In genomic region chr9:31137850-31138160, GRCh38 we compare ENCODE assay signal across 30 cellular contexts.
DNase-seq lines count a peak whose midpoint lies in the region; TF ChIP-seq lines count a peak whose summit lies in the region.
"Had no signal": no experiment of that assay in that cellular context is flagged by ENCODE, and none has a peak within 500 bp of the region (broad histone marks: within the 10 kb centered on the region; RNA-seq: fewer than 3 reads in every experiment).

No MANE protein-coding gene starts in this region.

- CTCF ChIA-PET in activated CD4-positive, alpha-beta T cell treated with anti-CD3 and anti-CD28 coated beads, Interleukin-2, amount 10 ng/mL, durations not matched to agents 7 days and 5 days (lab: Charles Lee) = no interaction called here

- no peaks in the 10 kb centered on the region for H3K27me3 ChIP-seq in ACC112 (ENCODE audit: insufficient read depth, low read length)
- H3K27me3 ChIP-seq: body of pancreas, vagina had no signal

- DNase-seq in M059J (ENCODE audit: low read depth) (peak; percentile 48), choroid plexus epithelial cell (ENCODE audit: low read depth) (peak; percentile 54), kidney tubule cell (ENCODE audit: low spot score) (peak; percentile 77), nephron progenitor cell (no peak), SHP77 treated with DMSO at 0.1 percent for 48 hours (lab: John Stamatoyannopoulos, UW) (no peak), HUDEP-2 (lab: John Stamatoyannopoulos, UW; ENCODE audit: unreplicated experiment in 76 of 76) (no peak)
- no peak for DNase-seq in activated CD4-positive, alpha-beta T cell treated with anti-CD3 and anti-CD28 coated beads, Interleukin-2, amount 10 ng/mL, durations not matched to agents 7 days and 5 days
- DNase-seq: activated CD8-positive, alpha-beta T cell treated with anti-CD3 and anti-CD28 coated beads for 36 hours; activated effector memory CD4-positive, alpha-beta T cell treated with anti-CD3 and anti-CD28 coated beads, Interleukin-2, amount 50 U/mL, for 16 hours; C1 segment of cervical spinal cord; Caco-2; effector memory CD4-positive, alpha-beta T cell; glutamatergic neuron; H9; left cardiac atrium; naive B cell; NCI-H2081; NCI-H446; nucleus accumbens; retina; Right ventricle myocardium superior; stimulated activated CD4-positive, alpha-beta T cell treated with anti-CD3 and anti-CD28 coated beads, Interleukin-12 subunit alpha, Interleukin-12 subunit beta, amount 100 ng/mL, for 4 hours; stimulated activated CD4-positive, alpha-beta T cell treated with anti-CD3 and anti-CD28 coated beads, Interleukin-4, amount 100 ng/mL, for 24 hours; stimulated activated naive B cell treated with anti-CD40 and anti-IgM and Interleukin-4, amounts not matched to agents 10 μg/mL and 1 μg/mL and 100 μg/mL, for 72 hours had no signal

- H3K4me3 ChIP-seq in ACC112 (ENCODE audit: low read depth, low read length) (no peak overlapping the region), choroid plexus epithelial cell (ENCODE audit: low read depth, low read length) (no peak overlapping the region)
- H3K4me3 ChIP-seq: body of pancreas, GM12878, thoracic aorta, vagina had no signal

- no peak overlapping the region for H2AFZ ChIP-seq in ACC112 (ENCODE audit: low read length, unreplicated experiment)

- peaks cover 10% of the 10 kb centered on the region for H3K4me1 ChIP-seq in ACC112 (ENCODE audit: control insufficient read depth, insufficient read depth, low read length, unreplicated experiment)
- H3K4me1 ChIP-seq: Caco-2, vagina had no signal

- H3K79me2 ChIP-seq in ACC112 (ENCODE audit: control insufficient read depth, insufficient read depth, low read length, unreplicated experiment) = no peaks in the 10 kb centered on the region

- H3K36me3 Mint-ChIP-seq in nephron progenitor cell (ENCODE audit: low read depth) = no peaks in the 10 kb centered on the region
- H3K36me3 Mint-ChIP-seq in activated CD4-positive, alpha-beta T cell treated with anti-CD3 and anti-CD28 coated beads, Interleukin-2, amount 10 ng/mL, durations not matched to agents 7 days and 5 days (ENCODE audit: low read depth) = no peaks in the 10 kb centered on the region
- H3K36me3 Mint-ChIP-seq: IgD-negative memory B cell; naive B cell; stimulated activated naive B cell treated with anti-CD40 and anti-IgM and Interleukin-4, amounts not matched to agents 10 μg/mL and 1 μg/mL and 100 μg/mL, for 72 hours had no signal

- no peak overlapping the region for H3K4me3 Mint-ChIP-seq in nephron progenitor cell
- H3K4me3 Mint-ChIP-seq in activated CD4-positive, alpha-beta T cell treated with anti-CD3 and anti-CD28 coated beads, Interleukin-2, amount 10 ng/mL, durations not matched to agents 7 days and 5 days = no peak overlapping the region
- H3K4me3 Mint-ChIP-seq: activated CD8-positive, alpha-beta T cell treated with anti-CD3 and anti-CD28 coated beads for 36 hours; H9; IgD-negative memory B cell; naive B cell; stimulated activated naive B cell treated with anti-CD40 and anti-IgM and Interleukin-4, amounts not matched to agents 10 μg/mL and 1 μg/mL and 100 μg/mL, for 72 hours had no signal

- H3K27ac Mint-ChIP-seq in nephron progenitor cell = no peak overlapping the region
- H3K27ac Mint-ChIP-seq in activated CD4-positive, alpha-beta T cell treated with anti-CD3 and anti-CD28 coated beads, Interleukin-2, amount 10 ng/mL, durations not matched to agents 7 days and 5 days = no peak overlapping the region
- H3K27ac Mint-ChIP-seq: activated CD8-positive, alpha-beta T cell treated with anti-CD3 and anti-CD28 coated beads for 36 hours; H9; IgD-negative memory B cell; naive B cell; stimulated activated naive B cell treated with anti-CD40 and anti-IgM and Interleukin-4, amounts not matched to agents 10 μg/mL and 1 μg/mL and 100 μg/mL, for 72 hours had no signal

- peak overlapping the region; percentile 60 for H3K27ac ChIP-seq in ACC112 (ENCODE audit: low read depth, low read length)
- H3K27ac ChIP-seq: body of pancreas, thoracic aorta, vagina had no signal

- no peak for TF ChIP-seq CTCF in choroid plexus epithelial cell (conservative IDR thresholded peaks at IDR 0.05; ENCODE audit: low read depth, low read length)
- TF ChIP-seq CTCF in nephron progenitor cell (IDR thresholded peaks at IDR 0.05) = no peak

- no peaks in the 10 kb centered on the region for H3K27me3 Mint-ChIP-seq in nephron progenitor cell (ENCODE audit: low read depth, poor library complexity)
- H3K27me3 Mint-ChIP-seq in activated CD4-positive, alpha-beta T cell treated with anti-CD3 and anti-CD28 coated beads, Interleukin-2, amount 10 ng/mL, durations not matched to agents 7 days and 5 days = no peaks in the 10 kb centered on the region
- H3K27me3 Mint-ChIP-seq: activated CD8-positive, alpha-beta T cell treated with anti-CD3 and anti-CD28 coated beads for 36 hours; IgD-negative memory B cell had no signal

- no peaks in the 10 kb centered on the region for H3K9me3 Mint-ChIP-seq in nephron progenitor cell
- H3K9me3 Mint-ChIP-seq in activated CD4-positive, alpha-beta T cell treated with anti-CD3 and anti-CD28 coated beads, Interleukin-2, amount 10 ng/mL, durations not matched to agents 7 days and 5 days = peaks cover 2% of the 10 kb centered on the region
- H3K9me3 Mint-ChIP-seq: activated CD8-positive, alpha-beta T cell treated with anti-CD3 and anti-CD28 coated beads for 36 hours; IgD-negative memory B cell; naive B cell; stimulated activated naive B cell treated with anti-CD40 and anti-IgM and Interleukin-4, amounts not matched to agents 10 μg/mL and 1 μg/mL and 100 μg/mL, for 72 hours had no signal

- H3K4me1 Mint-ChIP-seq in nephron progenitor cell = no peaks in the 10 kb centered on the region
- H3K4me1 Mint-ChIP-seq in activated CD4-positive, alpha-beta T cell treated with anti-CD3 and anti-CD28 coated beads, Interleukin-2, amount 10 ng/mL, durations not matched to agents 7 days and 5 days = no peaks in the 10 kb centered on the region
- H3K4me1 Mint-ChIP-seq: H9; IgD-negative memory B cell; naive B cell; stimulated activated naive B cell treated with anti-CD40 and anti-IgM and Interleukin-4, amounts not matched to agents 10 μg/mL and 1 μg/mL and 100 μg/mL, for 72 hours had no signal

- POLR2A ChIA-PET in activated CD4-positive, alpha-beta T cell treated with anti-CD3 and anti-CD28 coated beads, Interleukin-2, amount 10 ng/mL, durations not matched to agents 7 days and 5 days (lab: Charles Lee) = no interaction called here

- H3K36me3 ChIP-seq in ACC112 (ENCODE audit: insufficient read depth, low read length) = no peaks in the 10 kb centered on the region
- H3K36me3 ChIP-seq: thoracic aorta, vagina had no signal

Comparison
In these comparisons a context has a peak if more than half of its experiments do, and no peak if none do; other contexts are left out.
1. DNase-seq: peak in M059J (single experiment), choroid plexus epithelial cell (single experiment) and kidney tubule cell (single experiment); none in nephron progenitor cell (single experiment), activated CD4-positive, alpha-beta T cell treated with anti-CD3 and anti-CD28 coated beads, Interleukin-2, amount 10 ng/mL, durations not matched to agents 7 days and 5 days (single experiment), SHP77 treated with DMSO at 0.1 percent for 48 hours (single experiment) and HUDEP-2 (0 of 76).